Comparison of ENCODE assay signal across 33 cellular contexts in the genomic region with DNA sequence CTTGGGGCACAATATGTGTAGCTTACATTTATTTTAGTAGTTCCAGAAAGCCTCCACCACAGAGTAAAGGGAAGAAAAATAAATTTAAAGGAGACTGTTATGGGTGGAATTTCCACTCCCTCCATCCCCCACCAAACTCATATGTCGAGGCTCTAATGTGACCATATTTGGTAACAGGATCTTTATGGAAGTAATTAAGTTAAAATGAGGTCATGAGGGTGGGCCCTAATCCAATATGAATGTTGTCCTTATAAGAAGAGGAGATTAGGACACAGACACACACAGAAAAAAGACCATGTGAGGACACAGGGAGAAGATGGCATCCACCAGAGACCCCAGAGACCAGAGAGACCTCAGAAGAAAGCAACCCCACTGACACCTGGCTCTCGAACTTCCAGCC.
DNase-seq lines count a peak whose midpoint lies in the region; ATAC-seq and TF ChIP-seq lines count a peak whose summit lies in the region.
"Had no signal": no experiment of that assay in that cellular context is flagged by ENCODE, and none has a peak within 500 bp of the region (broad histone marks: within the 10 kb centered on the region; RNA-seq: fewer than 3 reads in every experiment).

No MANE protein-coding gene starts in this region.

- H3K4me2 ChIP-seq in fibroblast of lung (ENCODE audit: extremely low read depth, insufficient read depth, low read length): no peak overlapping the region
- H3K4me2 ChIP-seq: KMS-11 had no signal

- ATAC-seq in activated T-helper 17 cell treated with anti-CD3 and anti-CD28 coated beads, Interleukin-2, amount 50 U/mL, for 72 hours (replicated peaks): no peak
- no peak for ATAC-seq in HG03280 (IDR thresholded peaks at IDR 0.05; ENCODE audit: unreplicated experiment)
- ATAC-seq: activated CD8-positive, alpha-beta T cell treated with anti-CD3 and anti-CD28 coated beads for 36 hours; gastroesophageal sphincter; lower lobe of right lung; naive thymus-derived CD4-positive, alpha-beta T cell; Panc1; right lobe of liver had no signal

- POLR2A ChIA-PET in AG04449 (lab: Yijun Ruan, JAX): no interaction called here

- H3K36me3 Mint-ChIP-seq in activated T-helper 17 cell treated with anti-CD3 and anti-CD28 coated beads, Interleukin-2, amount 50 U/mL, for 72 hours (ENCODE audit: low read depth): no peaks in the 10 kb centered on the region
- H3K36me3 Mint-ChIP-seq in mesothelial cell of epicardium: no peaks in the 10 kb centered on the region
- H3K36me3 Mint-ChIP-seq: activated naive CD4-positive, alpha-beta T cell treated with anti-CD3 and anti-CD28 coated beads, Interleukin-2, amount 50 U/mL, for 24 hours; naive thymus-derived CD4-positive, alpha-beta T cell had no signal

- H3K27ac Mint-ChIP-seq in activated T-helper 17 cell treated with anti-CD3 and anti-CD28 coated beads, Interleukin-2, amount 50 U/mL, for 72 hours: peak overlapping the region; percentile 23
- H3K27ac Mint-ChIP-seq in mesothelial cell of epicardium: no peak overlapping the region
- H3K27ac Mint-ChIP-seq: activated CD8-positive, alpha-beta T cell treated with anti-CD3 and anti-CD28 coated beads for 36 hours; activated naive CD4-positive, alpha-beta T cell treated with anti-CD3 and anti-CD28 coated beads, Interleukin-2, amount 50 U/mL, for 24 hours; activated T-helper 1 cell treated with anti-CD3 and anti-CD28 coated beads, Interleukin-12 subunit alpha, Interleukin-12 subunit beta, Interleukin-2, Interleukin-4 antibody, amounts not matched to agents 30 ng/mL and 10 ng/mL and 1 ng/mL, durations not matched to agents 14 hours and 24 hours and 36 hours; naive thymus-derived CD4-positive, alpha-beta T cell; progenitor cell of endocrine pancreas had no signal

- H3K27ac ChIP-seq in fibroblast of lung (ENCODE audit: insufficient read depth, low read length): no peak overlapping the region
- H3K27ac ChIP-seq: coronary artery, gastroesophageal sphincter, KMS-11, lower lobe of right lung, right lobe of liver, stomach, thyroid gland, vagina had no signal

- TF ChIP-seq CTCF in AG04449 (IDR thresholded peaks at IDR 0.05; ENCODE audit: insufficient read depth, low read length, missing control alignments) (no peak), fibroblast of lung (conservative IDR thresholded peaks at IDR 0.05 in 1 of 2, IDR thresholded peaks at IDR 0.05 in 1 of 2; ENCODE audit: low read depth in 1 of 2, low read length in 2 of 2) (no peak), mesothelial cell of epicardium (IDR thresholded peaks at IDR 0.05; ENCODE audit: unreplicated experiment) (no peak)

- no peaks in the 10 kb centered on the region for H3K36me3 ChIP-seq in fibroblast of lung (ENCODE audit: control insufficient read depth, insufficient read depth, low read length)
- H3K36me3 ChIP-seq: gastroesophageal sphincter, lower lobe of right lung, right lobe of liver, stomach, thyroid gland, vagina had no signal

- no peak overlapping the region for H3K9ac ChIP-seq in fibroblast of lung (ENCODE audit: insufficient read depth, low read length)
- H3K9ac ChIP-seq: KMS-11 had no signal

- peaks cover 4% of the 10 kb centered on the region for H3K4me1 ChIP-seq in fibroblast of lung (ENCODE audit: control insufficient read depth, extremely low read depth, insufficient read depth, low read length)
- H3K4me1 ChIP-seq: right lobe of liver, thyroid gland, vagina had no signal

- H3K27me3 ChIP-seq in fibroblast of lung (ENCODE audit: control insufficient read depth, insufficient read depth, low read length): no peaks in the 10 kb centered on the region
- H3K27me3 ChIP-seq: gastroesophageal sphincter, right lobe of liver, stomach, thyroid gland, vagina had no signal

- no peaks in the 10 kb centered on the region for H4K20me1 ChIP-seq in fibroblast of lung (ENCODE audit: control insufficient read depth, extremely low read depth, insufficient read depth, low read length)

- H3K9me3 Mint-ChIP-seq in activated T-helper 17 cell treated with anti-CD3 and anti-CD28 coated beads, Interleukin-2, amount 50 U/mL, for 72 hours: no peaks in the 10 kb centered on the region
- peaks cover 8% of the 10 kb centered on the region for H3K9me3 Mint-ChIP-seq in mesothelial cell of epicardium
- H3K9me3 Mint-ChIP-seq: activated CD8-positive, alpha-beta T cell treated with anti-CD3 and anti-CD28 coated beads for 36 hours; activated naive CD4-positive, alpha-beta T cell treated with anti-CD3 and anti-CD28 coated beads, Interleukin-2, amount 50 U/mL, for 24 hours; activated T-helper 1 cell treated with anti-CD3 and anti-CD28 coated beads, Interleukin-12 subunit alpha, Interleukin-12 subunit beta, Interleukin-2, Interleukin-4 antibody, amounts not matched to agents 30 ng/mL and 10 ng/mL and 1 ng/mL, durations not matched to agents 14 hours and 24 hours and 36 hours had no signal

- no peaks in the 10 kb centered on the region for H3K79me2 ChIP-seq in fibroblast of lung (ENCODE audit: control insufficient read depth, insufficient read depth, low read length)

- H3K4me3 Mint-ChIP-seq in activated T-helper 17 cell treated with anti-CD3 and anti-CD28 coated beads, Interleukin-2, amount 50 U/mL, for 72 hours: no peak overlapping the region
- H3K4me3 Mint-ChIP-seq in mesothelial cell of epicardium: no peak overlapping the region
- H3K4me3 Mint-ChIP-seq: activated CD8-positive, alpha-beta T cell treated with anti-CD3 and anti-CD28 coated beads for 36 hours; activated naive CD4-positive, alpha-beta T cell treated with anti-CD3 and anti-CD28 coated beads, Interleukin-2, amount 50 U/mL, for 24 hours; activated T-helper 1 cell treated with anti-CD3 and anti-CD28 coated beads, Interleukin-12 subunit alpha, Interleukin-12 subunit beta, Interleukin-2, Interleukin-4 antibody, amounts not matched to agents 30 ng/mL and 10 ng/mL and 1 ng/mL, durations not matched to agents 14 hours and 24 hours and 36 hours; naive thymus-derived CD4-positive, alpha-beta T cell had no signal

- H3K4me3 ChIP-seq in AG04449 (ENCODE audit: low read depth, low read length) (no peak overlapping the region), fibroblast of lung (replicated peaks in 1 of 4; ENCODE audit: control extremely low read depth in 1 of 4, insufficient read depth in 1 of 4, low read depth in 3 of 4, low read length in 4 of 4) (no peak overlapping the region)
- H3K4me3 ChIP-seq: coronary artery, gastroesophageal sphincter, lower lobe of right lung, right lobe of liver, stomach, thyroid gland, vagina had no signal

- no peak overlapping the region for H2AFZ ChIP-seq in fibroblast of lung (ENCODE audit: low read length)

- peaks cover 3% of the 10 kb centered on the region for H3K27me3 Mint-ChIP-seq in activated T-helper 17 cell treated with anti-CD3 and anti-CD28 coated beads, Interleukin-2, amount 50 U/mL, for 72 hours
- H3K27me3 Mint-ChIP-seq in mesothelial cell of epicardium (ENCODE audit: low read depth): no peaks in the 10 kb centered on the region
- H3K27me3 Mint-ChIP-seq: progenitor cell of endocrine pancreas had no signal

- no peaks in the 10 kb centered on the region for H3K9me3 ChIP-seq in fibroblast of lung (ENCODE audit: control insufficient read depth, insufficient read depth, low read depth, low read length)
- H3K9me3 ChIP-seq: Caco-2, gastroesophageal sphincter, lower lobe of right lung, right lobe of liver, stomach, thyroid gland, vagina had no signal

- CTCF ChIA-PET in AG04449 (lab: Yijun Ruan, JAX): interaction anchor here (1.7 kb wide), 1 partner anchor 126 kb away, joined by 7 read pairs; no protein-coding TSS in a partner anchor

- H3K4me1 Mint-ChIP-seq in activated T-helper 17 cell treated with anti-CD3 and anti-CD28 coated beads, Interleukin-2, amount 50 U/mL, for 72 hours: no peaks in the 10 kb centered on the region
- no peaks in the 10 kb centered on the region for H3K4me1 Mint-ChIP-seq in mesothelial cell of epicardium

- DNase-seq in AG04449 (ENCODE audit: low read depth, low spot score): peak; percentile 65
- DNase-seq in HCEC 1CT: peak; percentile 50
- peak; percentile 43 to 66 for DNase-seq in fibroblast of lung (ENCODE audit: low read depth in 2 of 2)
- DNase-seq in COLO829 (ENCODE audit: low spot score): no peak
- no peak for DNase-seq in mesothelial cell of epicardium (ENCODE audit: low spot score in 2 of 2, unreplicated experiment in 2 of 2)
- no peak for DNase-seq in AG08395 (ENCODE audit: low spot score)
- DNase-seq: ACHN; activated CD8-positive, alpha-beta memory T cell treated with anti-CD3 and anti-CD28 coated beads, Interleukin-2, amount 50 U/mL, for 48 hours; activated CD8-positive, alpha-beta T cell treated with anti-CD3 and anti-CD28 coated beads for 36 hours; C1 segment of cervical spinal cord; Caco-2; DMS79 treated with DMSO at 0.1 percent for 48 hours; effector memory CD4-positive, alpha-beta T cell; kidney glomerular epithelial cell; lower lobe of right lung; MM.1S; naive thymus-derived CD4-positive, alpha-beta T cell; NCI-H2081; NCI-H69; right lobe of liver; SHP77 treated with DMSO at 0.1 percent for 48 hours; stomach; thyroid gland had no signal

Comparison
In these comparisons a context has a peak if more than half of its experiments do, and no peak if none do; other contexts are left out.
1. DNase-seq: peak in AG04449 (single experiment), HCEC 1CT (single experiment) and fibroblast of lung (2 of 2); none in COLO829 (single experiment), mesothelial cell of epicardium (0 of 2) and AG08395 (single experiment).